10 cellular contexts compared by ENCODE assay signal in the genomic region with DNA sequence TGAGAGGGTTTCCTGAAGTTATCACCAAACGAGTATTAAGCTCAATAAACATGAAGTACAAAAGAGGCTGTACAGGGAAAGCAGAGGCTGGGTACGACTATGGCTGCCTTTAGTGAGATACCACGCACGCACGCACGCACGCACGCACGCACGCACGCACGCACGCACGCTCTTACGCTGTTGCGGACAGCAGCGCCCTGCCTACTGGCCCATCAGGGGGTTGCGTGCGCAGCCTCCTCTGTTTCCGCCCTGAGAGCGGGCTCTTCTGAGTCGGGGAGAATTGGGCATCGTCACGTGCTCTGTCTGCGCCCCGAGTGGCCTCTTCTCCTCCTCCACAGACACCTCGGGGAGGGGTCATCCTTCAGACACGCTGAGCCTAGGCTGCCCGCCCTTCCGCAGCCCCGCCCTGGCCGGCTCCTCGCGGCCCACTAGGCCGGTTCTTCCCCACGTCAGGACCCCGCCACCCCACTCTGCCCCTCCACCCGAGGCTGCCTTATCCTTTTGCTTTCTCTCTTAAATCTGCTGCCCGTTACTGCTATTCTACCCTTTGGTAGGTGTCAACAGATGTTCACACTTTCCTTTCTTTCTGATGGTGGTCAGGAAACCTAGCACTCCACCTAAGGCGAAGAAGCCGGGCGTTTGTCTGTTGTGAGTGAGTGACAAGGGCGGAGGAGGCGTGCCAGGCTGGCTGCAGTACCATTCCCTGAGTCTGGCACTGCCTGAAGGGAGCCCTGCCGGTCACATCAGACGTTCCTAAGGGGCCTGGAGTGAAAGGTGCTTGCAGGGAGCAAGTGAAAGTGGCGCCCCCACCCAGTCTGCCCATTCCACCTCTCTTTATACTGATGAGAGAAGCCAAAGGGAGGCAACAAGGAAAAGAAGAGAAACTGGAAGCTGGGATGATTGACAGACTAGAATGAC.
"Had no signal": no experiment of that assay in that cellular context is flagged by ENCODE, and none has a peak within 500 bp of the region (broad histone marks: within the 10 kb centered on the region; RNA-seq: fewer than 3 reads in every experiment).

No MANE protein-coding gene starts in this region.

- H3K4me1 ChIP-seq: tibial artery had no signal

- H3K36me3 ChIP-seq: tibial artery had no signal

- H3K27ac ChIP-seq: tibial artery had no signal

- ATAC-seq: sciatic nerve had no signal

- H3K27me3 ChIP-seq: tibial artery had no signal

- H3K9me3 ChIP-seq: tibial artery had no signal

- H3K4me3 ChIP-seq: tibial artery had no signal

- DNase-seq: activated CD4-positive, alpha-beta T cell treated with anti-CD3 and anti-CD28 coated beads, Interleukin-2, amount 50 U/mL, for 1 hour; activated naive CD4-positive, alpha-beta T cell; activated naive CD8-positive, alpha-beta T cell treated with anti-CD3 and anti-CD28 coated beads, Interleukin-2, amount 10 ng/mL, durations not matched to agents 7 days and 5 days; central memory CD4-positive, alpha-beta T cell; cortex of kidney; effector CD8-positive, alpha-beta T cell; foreskin fibroblast; glutamatergic neuron; tibial artery had no signal
